Comparison of ENCODE assay signal across 8 cellular contexts in the genomic region with DNA sequence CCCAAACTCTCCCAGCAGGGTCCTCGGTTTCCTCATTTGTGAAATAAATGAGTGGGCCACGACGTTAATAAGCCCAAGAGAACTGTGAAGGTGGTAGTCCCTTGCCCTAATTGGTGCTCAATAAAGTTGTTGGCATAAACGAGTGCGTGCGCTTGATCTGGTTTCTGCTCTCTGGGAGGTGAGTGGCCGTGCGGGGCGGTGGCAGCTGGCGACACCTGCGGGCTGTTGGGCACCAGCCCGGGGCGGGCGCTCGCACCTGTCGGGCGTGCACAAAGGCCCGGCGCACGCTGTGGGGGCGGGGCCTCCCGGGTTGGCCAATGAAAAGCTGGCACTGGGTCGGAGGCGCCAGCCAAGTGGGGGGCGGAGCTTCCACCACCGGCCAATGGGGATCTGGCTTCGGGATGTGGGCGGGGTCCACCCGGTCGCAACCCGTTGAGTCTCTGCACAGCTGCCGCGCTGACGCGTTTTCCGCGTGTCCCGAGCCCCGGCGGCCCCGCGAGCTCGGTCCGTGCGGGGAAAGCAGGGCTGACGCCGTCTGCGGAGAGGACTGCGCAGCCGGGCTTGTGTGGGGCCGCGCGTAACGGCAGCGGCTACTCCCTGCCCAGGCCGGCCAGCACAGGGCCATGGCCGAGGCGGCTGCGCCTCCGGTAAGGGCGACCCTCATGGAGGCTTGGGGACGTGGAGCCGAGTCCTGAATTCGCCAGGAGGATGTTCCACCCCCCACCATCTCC. TPM values are rescaled to one million over a fixed set of nuclear protein-coding genes. Genes with fewer than 3 reads are reported as not detected.
A peak's percentile ranks its signal among the peaks of the same experiment; 100 is the strongest.
DNase-seq lines count a peak whose midpoint lies in the region; ATAC-seq and TF ChIP-seq lines count a peak whose summit lies in the region.

No MANE protein-coding gene starts in this region.

- H3K27ac ChIP-seq in dorsolateral prefrontal cortex = peak overlapping the region in 24 of 59 donors; percentile 0 to 67 (median 36)

- TF ChIP-seq CTCF in dorsolateral prefrontal cortex (IDR thresholded peaks at IDR 0.05 in 54 of 56, conservative IDR thresholded peaks at IDR 0.05 in 2 of 56; ENCODE audit: low read depth in 1 of 56, partially characterized antibody in 56 of 56) (peak in 24 of 56 donors; percentile 8 to 45 (median 23)), lower leg skin (IDR thresholded peaks at IDR 0.05) (no peak)

- no peak for TF ChIP-seq POLR2A in lower leg skin (IDR thresholded peaks at IDR 0.05)

- ATAC-seq in GM18870 (IDR thresholded peaks at IDR 0.05; ENCODE audit: unreplicated experiment) = peak; percentile 95
- peak; percentile 98 for ATAC-seq in HG03108 (IDR thresholded peaks at IDR 0.05; ENCODE audit: unreplicated experiment)

- peak; percentile 98 for DNase-seq in AG08395 (ENCODE audit: low spot score)
- DNase-seq in NCI-H345 treated with DMSO at 0.1 percent for 48 hours (lab: John Stamatoyannopoulos, UW; ENCODE audit: unreplicated experiment) = peak; percentile 92
- peak; percentile 99 for DNase-seq in activated CD4-positive, alpha-beta T cell treated with anti-CD3 and anti-CD28 coated beads, Interleukin-2, amount 50 U/mL, for 48 hours
- peak; percentile 93 to 97 (median 96) for DNase-seq in dorsolateral prefrontal cortex
- peak; percentile 90 to 98 for DNase-seq in lower leg skin (ENCODE audit: low spot score in 2 of 2)
- DNase-seq in stimulated activated CD4-positive, alpha-beta T cell treated with anti-CD3 and anti-CD28 coated beads, Interleukin-4, amount 100 ng/mL, for 4 hours = peak; percentile 98

- H3K27me3 ChIP-seq in dorsolateral prefrontal cortex = no peaks in the 10 kb centered on the region

- 1 to 4% methylated on average over 31 to 34 of the region's 64 CpGs for WGBS in lower leg skin, 2 donors

- H3K4me3 ChIP-seq in dorsolateral prefrontal cortex = peak overlapping the region; percentile 54 to 98 (median 79)
- no peak overlapping the region for H3K4me3 ChIP-seq in lower leg skin (ENCODE audit: low read depth, poor library complexity, severe bottlenecking)

- intact Hi-C loops in dorsolateral prefrontal cortex (cut with DNase I) = loop anchor here (10.0 kb wide), 2 partner anchors 130 to 340 kb away; no protein-coding TSS in a partner anchor
- intact Hi-C loops in lower leg skin (cut with DNase I; ENCODE audit: low total_unique reads) = no loop called here

RNA-seq across cellular contexts. Expression of a gene that starts 23.0 kb away (rescaled TPM):
- total RNA-seq in dorsolateral prefrontal cortex = 10 to 100 TPM; 15.2 to 39.8 (median 23.8) TPM
- 10 to 100 TPM in 3 of 4 donors, 1 to 10 TPM in 1; 6.8 to 17.2 (median 13.0) TPM for total RNA-seq in lower leg skin

RNA-seq across cellular contexts. Expression of a gene that starts 45.6 kb away (rescaled TPM):
- total RNA-seq in dorsolateral prefrontal cortex (10 to 100 TPM in 83 of 120 experiments, 1 to 10 TPM in 37; 7.7 to 14.7 (median 10.7) TPM), lower leg skin (10 to 100 TPM in 3 of 4 donors, 1 to 10 TPM in 1; 9.0 to 25.0 (median 14.0) TPM)
